3 cellular contexts compared by ENCODE assay signal in genomic region chr17:38330941-38331411, GRCh38.
TF ChIP-seq lines count a peak whose summit lies in the region.

No MANE protein-coding gene starts in this region.

TF ChIP-seq in GM23338, 12 proteins besides CTCF, POLR2A, EP300 and RAD21 (continues in another document):
- TF ChIP-seq EZH2 (IDR thresholded peaks at IDR 0.05; ENCODE audit: low read depth, unreplicated experiment), result no peak
- TF ChIP-seq REST (IDR thresholded peaks at IDR 0.05; ENCODE audit: unreplicated experiment), result no peak
- TF ChIP-seq EZH2phosphoT487 (IDR thresholded peaks at IDR 0.05; ENCODE audit: unreplicated experiment), result no peak
- TF ChIP-seq CREB1 (CRISPR knock-in tag; IDR thresholded peaks at IDR 0.05; ENCODE audit: low read depth), result no peak
- TF ChIP-seq ZNF331 (CRISPR knock-in tag; IDR thresholded peaks at IDR 0.05; ENCODE audit: low read depth), result no peak
- no peak for TF ChIP-seq POLR2AphosphoS5 (IDR thresholded peaks at IDR 0.05; ENCODE audit: low read depth)

TF ChIP-seq in HepG2, 621 proteins besides CTCF, POLR2A, EP300 and RAD21:
- TF ChIP-seq ZNF318 (CRISPR knock-in tag; IDR thresholded peaks at IDR 0.05), result no peak
- TF ChIP-seq ZNF616 (CRISPR knock-in tag; IDR thresholded peaks at IDR 0.05; ENCODE audit: low read depth), result no peak
- TF ChIP-seq ZNF800 (CRISPR knock-in tag; IDR thresholded peaks at IDR 0.05), result no peak
- TF ChIP-seq ZBTB33 (CRISPR knock-in tag; IDR thresholded peaks at IDR 0.05), result no peak
- TF ChIP-seq ZNF564 (CRISPR knock-in tag; IDR thresholded peaks at IDR 0.05), result no peak
- TF ChIP-seq PPARG (CRISPR knock-in tag; conservative IDR thresholded peaks at IDR 0.05), result no peak
- no peak for TF ChIP-seq ZNF44 (CRISPR knock-in tag; IDR thresholded peaks at IDR 0.05)
- TF ChIP-seq KDM3A (CRISPR knock-in tag; IDR thresholded peaks at IDR 0.05; ENCODE audit: low read depth), result no peak
- no peak for TF ChIP-seq ZNF614 (CRISPR knock-in tag; IDR thresholded peaks at IDR 0.05; ENCODE audit: borderline replicate concordance)
- TF ChIP-seq KDM4B (CRISPR knock-in tag; IDR thresholded peaks at IDR 0.05), result no peak
- no peak for TF ChIP-seq GTF2F1 (IDR thresholded peaks at IDR 0.05; ENCODE audit: low read length)
- no peak for TF ChIP-seq ELF1 (CRISPR knock-in tag; IDR thresholded peaks at IDR 0.05)
- TF ChIP-seq ZSCAN22 (CRISPR knock-in tag; IDR thresholded peaks at IDR 0.05), result no peak
- no peak for TF ChIP-seq FOXP1 (IDR thresholded peaks at IDR 0.05)
- no peak for TF ChIP-seq FOXP1 (CRISPR knock-in tag; IDR thresholded peaks at IDR 0.05)
- no peak for TF ChIP-seq ZNF446 (CRISPR knock-in tag; IDR thresholded peaks at IDR 0.05)
TF ChIP-seq in HepG2: peak in this region for 0.

TF ChIP-seq in GM12891, 5 proteins besides CTCF, POLR2A, EP300 and RAD21:
- TF ChIP-seq PAX5 (IDR thresholded peaks at IDR 0.05; ENCODE audit: insufficient read depth, low read length, severe bottlenecking) (no peak), SPI1 (IDR thresholded peaks at IDR 0.05; ENCODE audit: low read depth, low read length) (no peak), POU2F2 (IDR thresholded peaks at IDR 0.05; ENCODE audit: low read depth, low read length) (no peak), TAF1 (IDR thresholded peaks at IDR 0.05; ENCODE audit: low read depth, low read length) (no peak), POLR2AphosphoS5 (IDR thresholded peaks at IDR 0.05; ENCODE audit: low read depth, low read length) (no peak)
